ENCODE assay signal across 10 cellular contexts in the genomic region with DNA sequence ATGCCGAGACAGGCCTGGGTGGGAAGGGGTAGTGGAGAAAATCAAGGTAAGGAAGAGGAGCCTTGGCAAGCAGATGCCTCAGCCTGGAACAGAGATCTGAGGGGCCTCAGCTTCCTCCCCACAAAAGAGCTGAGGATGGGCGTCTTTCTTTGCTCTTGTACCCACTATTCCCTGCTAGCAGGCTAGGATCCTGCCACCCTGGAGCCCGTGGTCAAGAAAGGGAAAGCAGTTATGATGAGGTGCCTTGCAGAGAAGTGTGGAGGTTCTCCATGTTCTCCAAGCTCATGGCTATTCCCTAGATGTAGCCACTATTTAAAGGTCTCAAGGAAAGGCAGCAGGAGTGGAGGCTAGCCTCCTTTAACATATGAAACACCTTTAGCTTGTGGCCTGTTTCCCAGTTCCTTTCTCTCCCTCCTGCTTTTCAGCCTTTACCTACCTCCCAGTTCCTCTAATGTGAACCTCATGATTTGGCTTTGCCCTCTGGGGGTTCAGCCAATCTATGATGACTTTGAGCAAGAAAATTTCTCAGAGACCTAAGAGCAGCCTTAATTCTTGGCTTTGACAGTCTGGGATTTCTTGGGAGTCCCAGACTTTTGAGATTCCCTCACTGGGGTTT. TPM values are rescaled to one million over a fixed set of nuclear protein-coding genes. Genes with fewer than 3 reads are reported as not detected.
DNase-seq lines count a peak whose midpoint lies in the region; ATAC-seq and TF ChIP-seq lines count a peak whose summit lies in the region.
"Had no signal": no experiment of that assay in that cellular context is flagged by ENCODE, and none has a peak within 500 bp of the region (broad histone marks: within the 10 kb centered on the region; RNA-seq: fewer than 3 reads in every experiment).

No MANE protein-coding gene starts in this region.

- H3K27ac Mint-ChIP-seq in progenitor cell of endocrine pancreas = peak overlapping the region; percentile 99

- H3K79me2 ChIP-seq in DND-41 (ENCODE audit: insufficient read depth, low read length) = peaks cover 16% of the 10 kb centered on the region

- H3K4me1 Mint-ChIP-seq in progenitor cell of endocrine pancreas (ENCODE audit: low read depth) = peaks cover 24% of the 10 kb centered on the region

- peak overlapping the region; percentile 80 for H3K4me2 ChIP-seq in DND-41 (ENCODE audit: insufficient read depth, low read length)

- no peaks in the 10 kb centered on the region for H3K27me3 Mint-ChIP-seq in progenitor cell of endocrine pancreas

- DNase-seq in DND-41 (no peak), WERI-Rb-1 (no peak), esophagus squamous epithelium (lab: John Stamatoyannopoulos, UW) (no peak), progenitor cell of endocrine pancreas (ENCODE audit: low spot score, unreplicated experiment) (no peak), GM19240 (ENCODE audit: insufficient read length, low spot score) (no peak), NCI-H187 (lab: John Stamatoyannopoulos, UW) (no peak), NCI-H2081 treated with DMSO at 0.1 percent for 48 hours (lab: John Stamatoyannopoulos, UW) (no peak)
- DNase-seq: NK-92 treated with Interleukin-12 subunit alpha and Interleukin-12 subunit beta, amount 100 ng/mL, for 24 hours had no signal

- no peak for TF ChIP-seq CTCF in DND-41 (IDR thresholded peaks at IDR 0.05; ENCODE audit: borderline replicate concordance, extremely low read depth, low read length, poor library complexity, severe bottlenecking)
- TF ChIP-seq CTCF in WERI-Rb-1 (IDR thresholded peaks at IDR 0.05; ENCODE audit: low read depth, low read length) = no peak
- no peak for TF ChIP-seq CTCF in esophagus squamous epithelium (IDR thresholded peaks at IDR 0.05)
- TF ChIP-seq CTCF in progenitor cell of endocrine pancreas (IDR thresholded peaks at IDR 0.05; ENCODE audit: unreplicated experiment) = no peak

- H3K27me3 ChIP-seq in DND-41 (ENCODE audit: insufficient read depth, low read length, poor library complexity) = no peaks in the 10 kb centered on the region
- no peaks in the 10 kb centered on the region for H3K27me3 ChIP-seq in WERI-Rb-1 (ENCODE audit: insufficient read depth, low read depth, severe bottlenecking)
- no peaks in the 10 kb centered on the region for H3K27me3 ChIP-seq in esophagus squamous epithelium

- H3K9me3 ChIP-seq in DND-41 (ENCODE audit: insufficient read depth, low read length, severe bottlenecking) (no peaks in the 10 kb centered on the region), WERI-Rb-1 (ENCODE audit: severe bottlenecking) (no peaks in the 10 kb centered on the region), esophagus squamous epithelium (no peaks in the 10 kb centered on the region)
- H3K9me3 ChIP-seq: psoas muscle had no signal

- H3K4me3 Mint-ChIP-seq in progenitor cell of endocrine pancreas (ENCODE audit: low read depth) = peak overlapping the region; percentile 85

- no peaks in the 10 kb centered on the region for H4K20me1 ChIP-seq in DND-41 (ENCODE audit: insufficient read depth, low read length)

- no peaks in the 10 kb centered on the region for H3K9me3 Mint-ChIP-seq in progenitor cell of endocrine pancreas (ENCODE audit: low read depth)

- H3K4me1 ChIP-seq in DND-41 (ENCODE audit: insufficient read depth, low read length) = peaks cover 44% of the 10 kb centered on the region
- H3K4me1 ChIP-seq in esophagus squamous epithelium = peaks cover 12 to 26% (median 12%) of the 10 kb centered on the region in 3 donors
- H3K4me1 ChIP-seq: psoas muscle had no signal

- intact Hi-C loops in esophagus squamous epithelium (cut with DNase I) = no loop called here

- H3K36me3 Mint-ChIP-seq in progenitor cell of endocrine pancreas (ENCODE audit: insufficient read depth) = peaks cover 8% of the 10 kb centered on the region

- WGBS in esophagus squamous epithelium, 2 donors = 56 to 57% methylated on average over 3 of the region's 3 CpGs

- H3K4me3 ChIP-seq in DND-41 (ENCODE audit: low read depth in 1 of 2, low read length in 2 of 2) (peak overlapping the region; percentile 18 to 65; a peak in 3 of 4 replicates), WERI-Rb-1 (ENCODE audit: low read depth, low read length) (peak overlapping the region; percentile 42), esophagus squamous epithelium (peak overlapping the region in 2 of 4 donors; percentile 33 to 49)

- H3K27ac ChIP-seq in DND-41 (ENCODE audit: low read length) (peak overlapping the region; percentile 84), WERI-Rb-1 (peak overlapping the region; percentile 60), esophagus squamous epithelium (peak overlapping the region; percentile 47 to 88 (median 72))
- H3K27ac ChIP-seq: psoas muscle had no signal

- peak overlapping the region; percentile 65 for H3K9ac ChIP-seq in DND-41 (ENCODE audit: low read depth, low read length)

- peaks cover 18% of the 10 kb centered on the region for H3K36me3 ChIP-seq in DND-41 (ENCODE audit: insufficient read depth, low read length)
- H3K36me3 ChIP-seq in WERI-Rb-1 = peaks cover 13% of the 10 kb centered on the region
- peaks cover 0 to 39% (median 0%) of the 10 kb centered on the region in 3 donors for H3K36me3 ChIP-seq in esophagus squamous epithelium

- peak overlapping the region; percentile 71 for H2AFZ ChIP-seq in DND-41 (ENCODE audit: low read depth, low read length)

- TF ChIP-seq POLR2A in esophagus squamous epithelium (IDR thresholded peaks at IDR 0.05) = no peak

- ATAC-seq in DND-41 (ENCODE audit: insufficient read depth, low read depth) = no peak
- ATAC-seq in GM21360 (IDR thresholded peaks at IDR 0.05; ENCODE audit: unreplicated experiment) = no peak

RNA-seq across cellular contexts. Expression of gene IKZF4, which starts 1.1 kb away (rescaled TPM):
- total RNA-seq in esophagus squamous epithelium = 1 to 10 TPM; 1.2 to 2.0 (median 1.9) TPM
- 20.6 and 21.0 TPM in 2 replicates for total RNA-seq in progenitor cell of endocrine pancreas

RNA-seq across cellular contexts. Expression of gene RPS26, which starts 19.7 kb away (rescaled TPM):
- total RNA-seq in esophagus squamous epithelium = 1,000 to 10,000 TPM in 2 of 4 donors, 100 to 1,000 TPM in 2; 381 to 1,639 (median 1,040) TPM
- 30.2 and 39.3 TPM in 2 replicates for total RNA-seq in progenitor cell of endocrine pancreas

RNA-seq across cellular contexts. Expression of gene SUOX, which starts 24.9 kb away (rescaled TPM):
- 10 to 100 TPM; 16.0 to 30.0 (median 18.5) TPM for total RNA-seq in esophagus squamous epithelium
- 44.8 and 45.6 TPM in 2 replicates for total RNA-seq in progenitor cell of endocrine pancreas

RNA-seq across cellular contexts. Expression of gene RAB5B, which starts 48.1 kb away (rescaled TPM):
- total RNA-seq in esophagus squamous epithelium = 10 to 100 TPM; 78.2 to 94.2 (median 86.4) TPM
- total RNA-seq in progenitor cell of endocrine pancreas = 111 and 116 TPM in 2 replicates

RNA-seq across cellular contexts. Expression of gene CDK2, which starts 55.4 kb away (rescaled TPM):
- total RNA-seq in esophagus squamous epithelium (10 to 100 TPM; 11.1 to 22.6 (median 17.0) TPM), progenitor cell of endocrine pancreas (62.1 and 66.9 TPM in 2 replicates)
